In the genomic region with DNA sequence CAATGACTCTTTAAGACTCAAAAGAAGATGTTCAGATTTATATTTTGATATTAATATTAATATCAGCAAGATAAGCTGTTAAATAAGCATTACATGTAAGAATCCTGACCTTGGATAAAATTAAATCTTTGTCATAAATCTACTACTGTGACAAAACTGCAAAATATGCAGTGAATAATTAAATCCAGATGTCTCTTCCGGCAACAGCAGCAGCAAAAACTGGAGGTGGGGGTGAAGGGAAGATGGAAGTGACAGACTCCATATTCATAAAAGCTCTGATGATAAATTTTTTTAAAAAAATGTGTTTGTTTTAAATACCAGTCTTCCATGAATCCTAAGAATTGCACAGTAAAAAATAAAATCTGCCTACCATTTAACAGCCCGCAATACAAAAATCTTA, we compare ENCODE assay signal across 27 cellular contexts.
DNase-seq lines count a peak whose midpoint lies in the region; ATAC-seq and TF ChIP-seq lines count a peak whose summit lies in the region.
"Had no signal": no experiment of that assay in that cellular context is flagged by ENCODE, and none has a peak within 500 bp of the region (broad histone marks: within the 10 kb centered on the region; RNA-seq: fewer than 3 reads in every experiment).

No MANE protein-coding gene starts in this region.

- H3K4me1 ChIP-seq in adipocyte (ENCODE audit: control insufficient read depth, insufficient read depth, low read length) (peaks cover 5% of the 10 kb centered on the region), skeletal muscle satellite cell (ENCODE audit: control insufficient read depth, insufficient read depth, low read length) (peaks cover 11% of the 10 kb centered on the region)
- H3K4me1 ChIP-seq: breast epithelium, colonic mucosa, tibial artery had no signal

- TF ChIP-seq POLR2A in GM18505 (IDR thresholded peaks at IDR 0.05; ENCODE audit: borderline replicate concordance, extremely low read depth, insufficient read depth, insufficient read length), result no peak

- no peak overlapping the region for H3K4me3 ChIP-seq in adipocyte (ENCODE audit: low read length)
- no peak overlapping the region for H3K4me3 ChIP-seq in fibroblast of mammary gland (ENCODE audit: control insufficient read depth, low read depth, low read length)
- H3K4me3 ChIP-seq in skeletal muscle satellite cell (ENCODE audit: low read length), result no peak overlapping the region
- H3K4me3 ChIP-seq: breast epithelium, colonic mucosa, PC-9, tibial artery had no signal

- peaks cover 25% of the 10 kb centered on the region for H3K9me3 ChIP-seq in adipocyte (ENCODE audit: control insufficient read depth, low read length)
- H3K9me3 ChIP-seq in skeletal muscle satellite cell (replicated peaks; ENCODE audit: low read length), result no peaks in the 10 kb centered on the region
- H3K9me3 ChIP-seq: colonic mucosa had no signal

- DNase-seq in ELR (ENCODE audit: low read depth) (peak; percentile 13), adipocyte (ENCODE audit: low read depth) (peak; percentile 14), fibroblast of mammary gland (ENCODE audit: low read depth) (peak; percentile 38), COR-L47 (lab: John Stamatoyannopoulos, UW) (no peak), GM19240 (ENCODE audit: insufficient read length, low spot score) (no peak)
- DNase-seq: activated CD4-positive, alpha-beta T cell treated with anti-CD3 and anti-CD28 coated beads for 48 hours; activated CD8-positive, alpha-beta memory T cell treated with anti-CD3 and anti-CD28 coated beads for 24 hours; activated naive CD8-positive, alpha-beta T cell treated with anti-CD3 and anti-CD28 coated beads, Interleukin-2, amount 50 U/mL, for 24 hours; activated T-cell treated with anti-CD3 and anti-CD28 coated beads, Interleukin-2, amount 50 U/mL, for 1 hour; colonic mucosa; effector CD8-positive, alpha-beta T cell; islet precursor cell; midbrain; naive thymus-derived CD8-positive, alpha-beta T cell; NCI-H1694; NCI-H524; PC-9; Right ventricle myocardium superior; small intestine; stimulated activated CD4-positive, alpha-beta T cell treated with anti-CD3 and anti-CD28 coated beads, Interleukin-2, amount 100 ng/mL, for 24 hours; SW 1271; T-helper 9 cell; tibial artery; WERI-Rb-1 had no signal

- no peak for TF ChIP-seq CTCF in fibroblast of mammary gland (conservative IDR thresholded peaks at IDR 0.05; ENCODE audit: control insufficient read depth, insufficient read depth, low read depth, low read length)

- H3K27me3 ChIP-seq in adipocyte (replicated peaks; ENCODE audit: control insufficient read depth, insufficient read depth, low read length) (no peaks in the 10 kb centered on the region), skeletal muscle satellite cell (ENCODE audit: control insufficient read depth, insufficient read depth, low read length) (no peaks in the 10 kb centered on the region)
- H3K27me3 ChIP-seq: breast epithelium, colonic mucosa, tibial artery had no signal

- ATAC-seq in GM18505 (IDR thresholded peaks at IDR 0.05; ENCODE audit: unreplicated experiment), result no peak
- ATAC-seq: activated naive CD8-positive, alpha-beta T cell treated with anti-CD3 and anti-CD28 coated beads, Interleukin-2, amount 50 U/mL, for 24 hours; naive thymus-derived CD8-positive, alpha-beta T cell had no signal

- H3K4me2 ChIP-seq in skeletal muscle satellite cell (ENCODE audit: low read length), result peak overlapping the region; percentile 9
- H3K4me2 ChIP-seq: PC-9 had no signal

- no peak overlapping the region for H3K9ac ChIP-seq in adipocyte (ENCODE audit: low read length)
- H3K9ac ChIP-seq in skeletal muscle satellite cell (ENCODE audit: low read depth, low read length), result no peak overlapping the region

- H3K36me3 ChIP-seq in adipocyte (ENCODE audit: control insufficient read depth, insufficient read depth, low read length, severe bottlenecking) (no peaks in the 10 kb centered on the region), skeletal muscle satellite cell (ENCODE audit: insufficient read depth, low read length) (no peaks in the 10 kb centered on the region)
- H3K36me3 ChIP-seq: breast epithelium, colonic mucosa, tibial artery, WERI-Rb-1 had no signal

Comparison
In these comparisons a context has a peak if more than half of its experiments do, and no peak if none do; other contexts are left out.
1. DNase-seq: peak in ELR (single experiment), adipocyte (single experiment) and fibroblast of mammary gland (single experiment); none in COR-L47 (single experiment) and GM19240 (single experiment).